ENCODE assay signal across 2 cellular contexts in genomic region chr17:28948873-28949184, GRCh38.
A peak's percentile ranks its signal among the peaks of the same experiment; 100 is the strongest.
TF ChIP-seq lines count a peak whose summit lies in the region.

No MANE protein-coding gene starts in this region.

TF ChIP-seq in HepG2, 621 proteins besides CTCF, POLR2A, EP300 and RAD21 (continues in another document):
- TF ChIP-seq ZNF234 (CRISPR knock-in tag; conservative IDR thresholded peaks at IDR 0.05) (no peak), KLF6 (CRISPR knock-in tag; IDR thresholded peaks at IDR 0.05) (no peak), ARNT (IDR thresholded peaks at IDR 0.05) (no peak), NFE2L1 (CRISPR knock-in tag; IDR thresholded peaks at IDR 0.05; ENCODE audit: borderline replicate concordance) (no peak), ZNF12 (CRISPR knock-in tag; IDR thresholded peaks at IDR 0.05) (0 out of 2 replicates have a peak, but pooled peaks have one; percentile 11), KDM3A (CRISPR knock-in tag; IDR thresholded peaks at IDR 0.05; ENCODE audit: low read depth) (no peak; the same call in 1 of the 2 replicates), SMYD3 (CRISPR knock-in tag; IDR thresholded peaks at IDR 0.05) (0 out of 2 replicates have a peak, but pooled peaks have one; percentile 22), ZNF598 (CRISPR knock-in tag; IDR thresholded peaks at IDR 0.05; ENCODE audit: borderline replicate concordance) (no peak), ZSCAN5A (CRISPR knock-in tag; IDR thresholded peaks at IDR 0.05; ENCODE audit: borderline replicate concordance) (0 out of 2 replicates have a peak, but pooled peaks have one; percentile 21), ZNF543 (CRISPR knock-in tag; IDR thresholded peaks at IDR 0.05) (0 out of 2 replicates have a peak, but pooled peaks have one; percentile 67), ZNF510 (CRISPR knock-in tag; IDR thresholded peaks at IDR 0.05; ENCODE audit: low read depth) (0 out of 2 replicates have a peak, but pooled peaks have one; percentile 52), MAFK (conservative IDR thresholded peaks at IDR 0.05 in 1 of 2, IDR thresholded peaks at IDR 0.05 in 1 of 2; ENCODE audit: low read length in 2 of 2) (no peak), TCF7L2 (IDR thresholded peaks at IDR 0.05; ENCODE audit: low read depth, low read length) (no peak), HNF4G (IDR thresholded peaks at IDR 0.05; ENCODE audit: borderline replicate concordance, low read depth, low read length) (no peak), HNF4G (CRISPR knock-in tag; IDR thresholded peaks at IDR 0.05; ENCODE audit: borderline replicate concordance, low read depth) (no peak), ZNF556 (CRISPR knock-in tag; IDR thresholded peaks at IDR 0.05; ENCODE audit: borderline replicate concordance) (0 out of 2 replicates have a peak, but pooled peaks have one; percentile 52), ZNF44 (CRISPR knock-in tag; IDR thresholded peaks at IDR 0.05) (0 out of 2 replicates have a peak, but pooled peaks have one; percentile 12), PAX8 (CRISPR knock-in tag; IDR thresholded peaks at IDR 0.05; ENCODE audit: borderline replicate concordance) (0 out of 2 replicates have a peak, but pooled peaks have one; percentile 54), ZNF619 (CRISPR knock-in tag; IDR thresholded peaks at IDR 0.05) (no peak), NR2C2 (CRISPR knock-in tag; IDR thresholded peaks at IDR 0.05; ENCODE audit: borderline replicate concordance) (0 out of 2 replicates have a peak, but pooled peaks have one; percentile 27), ZNF225 (CRISPR knock-in tag; IDR thresholded peaks at IDR 0.05) (no peak), ZNF788 (CRISPR knock-in tag; IDR thresholded peaks at IDR 0.05; ENCODE audit: borderline replicate concordance) (peak; percentile 31; the same call in 1 of the 2 replicates), FOXK2 (IDR thresholded peaks at IDR 0.05) (no peak)
- TF ChIP-seq, protein P1, sequence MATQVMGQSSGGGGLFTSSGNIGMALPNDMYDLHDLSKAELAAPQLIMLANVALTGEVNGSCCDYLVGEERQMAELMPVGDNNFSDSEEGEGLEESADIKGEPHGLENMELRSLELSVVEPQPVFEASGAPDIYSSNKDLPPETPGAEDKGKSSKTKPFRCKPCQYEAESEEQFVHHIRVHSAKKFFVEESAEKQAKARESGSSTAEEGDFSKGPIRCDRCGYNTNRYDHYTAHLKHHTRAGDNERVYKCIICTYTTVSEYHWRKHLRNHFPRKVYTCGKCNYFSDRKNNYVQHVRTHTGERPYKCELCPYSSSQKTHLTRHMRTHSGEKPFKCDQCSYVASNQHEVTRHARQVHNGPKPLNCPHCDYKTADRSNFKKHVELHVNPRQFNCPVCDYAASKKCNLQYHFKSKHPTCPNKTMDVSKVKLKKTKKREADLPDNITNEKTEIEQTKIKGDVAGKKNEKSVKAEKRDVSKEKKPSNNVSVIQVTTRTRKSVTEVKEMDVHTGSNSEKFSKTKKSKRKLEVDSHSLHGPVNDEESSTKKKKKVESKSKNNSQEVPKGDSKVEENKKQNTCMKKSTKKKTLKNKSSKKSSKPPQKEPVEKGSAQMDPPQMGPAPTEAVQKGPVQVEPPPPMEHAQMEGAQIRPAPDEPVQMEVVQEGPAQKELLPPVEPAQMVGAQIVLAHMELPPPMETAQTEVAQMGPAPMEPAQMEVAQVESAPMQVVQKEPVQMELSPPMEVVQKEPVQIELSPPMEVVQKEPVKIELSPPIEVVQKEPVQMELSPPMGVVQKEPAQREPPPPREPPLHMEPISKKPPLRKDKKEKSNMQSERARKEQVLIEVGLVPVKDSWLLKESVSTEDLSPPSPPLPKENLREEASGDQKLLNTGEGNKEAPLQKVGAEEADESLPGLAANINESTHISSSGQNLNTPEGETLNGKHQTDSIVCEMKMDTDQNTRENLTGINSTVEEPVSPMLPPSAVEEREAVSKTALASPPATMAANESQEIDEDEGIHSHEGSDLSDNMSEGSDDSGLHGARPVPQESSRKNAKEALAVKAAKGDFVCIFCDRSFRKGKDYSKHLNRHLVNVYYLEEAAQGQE (IDR thresholded peaks at IDR 0.05; ENCODE audit: borderline replicate concordance in 1 of 2, low read depth in 1 of 2, low read length in 2 of 2), result no peak
- TF ChIP-seq, protein P2, sequence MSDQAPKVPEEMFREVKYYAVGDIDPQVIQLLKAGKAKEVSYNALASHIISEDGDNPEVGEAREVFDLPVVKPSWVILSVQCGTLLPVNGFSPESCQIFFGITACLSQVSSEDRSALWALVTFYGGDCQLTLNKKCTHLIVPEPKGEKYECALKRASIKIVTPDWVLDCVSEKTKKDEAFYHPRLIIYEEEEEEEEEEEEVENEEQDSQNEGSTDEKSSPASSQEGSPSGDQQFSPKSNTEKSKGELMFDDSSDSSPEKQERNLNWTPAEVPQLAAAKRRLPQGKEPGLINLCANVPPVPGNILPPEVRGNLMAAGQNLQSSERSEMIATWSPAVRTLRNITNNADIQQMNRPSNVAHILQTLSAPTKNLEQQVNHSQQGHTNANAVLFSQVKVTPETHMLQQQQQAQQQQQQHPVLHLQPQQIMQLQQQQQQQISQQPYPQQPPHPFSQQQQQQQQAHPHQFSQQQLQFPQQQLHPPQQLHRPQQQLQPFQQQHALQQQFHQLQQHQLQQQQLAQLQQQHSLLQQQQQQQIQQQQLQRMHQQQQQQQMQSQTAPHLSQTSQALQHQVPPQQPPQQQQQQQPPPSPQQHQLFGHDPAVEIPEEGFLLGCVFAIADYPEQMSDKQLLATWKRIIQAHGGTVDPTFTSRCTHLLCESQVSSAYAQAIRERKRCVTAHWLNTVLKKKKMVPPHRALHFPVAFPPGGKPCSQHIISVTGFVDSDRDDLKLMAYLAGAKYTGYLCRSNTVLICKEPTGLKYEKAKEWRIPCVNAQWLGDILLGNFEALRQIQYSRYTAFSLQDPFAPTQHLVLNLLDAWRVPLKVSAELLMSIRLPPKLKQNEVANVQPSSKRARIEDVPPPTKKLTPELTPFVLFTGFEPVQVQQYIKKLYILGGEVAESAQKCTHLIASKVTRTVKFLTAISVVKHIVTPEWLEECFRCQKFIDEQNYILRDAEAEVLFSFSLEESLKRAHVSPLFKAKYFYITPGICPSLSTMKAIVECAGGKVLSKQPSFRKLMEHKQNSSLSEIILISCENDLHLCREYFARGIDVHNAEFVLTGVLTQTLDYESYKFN (CRISPR knock-in tag; conservative IDR thresholded peaks at IDR 0.05), result 0 out of 2 replicates have a peak, but pooled peaks have one; percentile 17

TF ChIP-seq in GM12891, 5 proteins besides CTCF, POLR2A, EP300 and RAD21:
- TF ChIP-seq TAF1 (IDR thresholded peaks at IDR 0.05; ENCODE audit: low read depth, low read length) (no peak), PAX5 (IDR thresholded peaks at IDR 0.05; ENCODE audit: insufficient read depth, low read length, severe bottlenecking) (no peak)
TF ChIP-seq in GM12891: peak in this region for 0.
